Comparison of ENCODE assay signal across 29 cellular contexts in genomic region chrX:77426811-77427210, GRCh38. TPM values are rescaled to one million over a fixed set of nuclear protein-coding genes. Genes with fewer than 3 reads are reported as not detected.
DNase-seq lines count a peak whose midpoint lies in the region; ATAC-seq and TF ChIP-seq lines count a peak whose summit lies in the region.
"Had no signal": no experiment of that assay in that cellular context is flagged by ENCODE, and none has a peak within 500 bp of the region (broad histone marks: within the 10 kb centered on the region; RNA-seq: fewer than 3 reads in every experiment).

No MANE protein-coding gene starts in this region.

- POLR2A ChIA-PET in IMR-90 (lab: Charles Lee; ENCODE audit: unreplicated experiment): no interaction called here

- no peaks in the 10 kb centered on the region for H3K4me1 ChIP-seq in IMR-90 (ENCODE audit: control insufficient read depth, insufficient read depth, low read length)
- H3K4me1 ChIP-seq: heart right ventricle, right lobe of liver, tibial artery had no signal

- no peak overlapping the region for H2AK5ac ChIP-seq in IMR-90 (ENCODE audit: low read depth, low read length)

- no peak overlapping the region for H3K14ac ChIP-seq in IMR-90 (replicated peaks; ENCODE audit: low read depth, low read length)

- dilution Hi-C loops in IMR-90 (cut with HindIII; ENCODE audit: low sequenced_read_pairs, unreplicated experiment): no loop called here

- H2BK5ac ChIP-seq in IMR-90 (ENCODE audit: low read depth, low read length, poor library complexity, severe bottlenecking): no peak overlapping the region

- H3K79me1 ChIP-seq in IMR-90 (ENCODE audit: low read depth in 1 of 2, low read length in 2 of 2): no peaks in the 10 kb centered on the region

- no peaks in the 10 kb centered on the region for H3K9me1 ChIP-seq in IMR-90 (ENCODE audit: insufficient read depth, low read length)

- no peak overlapping the region for H3K4ac ChIP-seq in IMR-90 (ENCODE audit: low read depth, low read length)

- no CpG with 5 or more reads among the region's 2 CpGs for WGBS in IMR-90 (ENCODE audit: extremely low coverage in 2 of 2, insufficient read length in 1 of 2), 2 experiments

- H3K4me3 ChIP-seq in AG10803 (ENCODE audit: low read length) (no peak overlapping the region), IMR-90 (ENCODE audit: insufficient read depth, low read depth, low read length) (no peak overlapping the region), cardiac fibroblast (replicated peaks in 1 of 2; ENCODE audit: low read depth in 2 of 2, low read length in 2 of 2) (no peak overlapping the region)
- H3K4me3 ChIP-seq: heart right ventricle, mucosa of descending colon, right lobe of liver, tibial artery had no signal

- ATAC-seq in IMR-90 (ENCODE audit: low read depth) (no peak), GM18861 (IDR thresholded peaks at IDR 0.05; ENCODE audit: unreplicated experiment) (no peak), GM18517 (IDR thresholded peaks at IDR 0.05; ENCODE audit: unreplicated experiment) (no peak)
- ATAC-seq: activated naive CD4-positive, alpha-beta T cell treated with anti-CD3 and anti-CD28 coated beads, Interleukin-2, amount 50 U/mL, for 72 hours; effector memory CD8-positive, alpha-beta T cell; heart right ventricle; left lobe of liver; mucosa of descending colon; right lobe of liver; stimulated activated naive CD8-positive, alpha-beta T cell treated with anti-CD3 and anti-CD28 coated beads, Interleukin-15, amount 100 ng/mL, for 72 hours had no signal

- no peak overlapping the region for H2AK9ac ChIP-seq in IMR-90 (replicated peaks; ENCODE audit: low read depth, low read length, poor library complexity)

- H2AFZ ChIP-seq in IMR-90 (replicated peaks; ENCODE audit: low read length, poor library complexity): no peak overlapping the region

- TF ChIP-seq RAD21 in IMR-90 (IDR thresholded peaks at IDR 0.05; ENCODE audit: low read length): no peak

- H4K5ac ChIP-seq in IMR-90 (ENCODE audit: low read depth, low read length): no peak overlapping the region

- H2BK20ac ChIP-seq in IMR-90 (ENCODE audit: low read depth, low read length): no peak overlapping the region

- no peak overlapping the region for H3K9ac ChIP-seq in IMR-90 (ENCODE audit: low read depth, low read length)

- no peak overlapping the region for H2BK15ac ChIP-seq in IMR-90 (ENCODE audit: low read depth, low read length)

- no peak overlapping the region for H3K56ac ChIP-seq in IMR-90 (ENCODE audit: extremely low read depth, insufficient read depth, low read length)

- intact Hi-C loops in IMR-90 (cut with micrococcal nuclease): no loop called here

- H4K8ac ChIP-seq in IMR-90 (ENCODE audit: low read depth in 2 of 2, low read length in 2 of 2): no peak overlapping the region

- H3K18ac ChIP-seq in IMR-90 (ENCODE audit: low read depth, low read length): no peak overlapping the region

- DNase-seq in AG10803 (ENCODE audit: low read depth): peak; percentile 33
- DNase-seq in IMR-90: peak; percentile 5
- DNase-seq in cardiac fibroblast (ENCODE audit: low read depth in 2 of 2): peak; percentile 55 to 58
- peak; percentile 5 for DNase-seq in glomerular visceral epithelial cell (ENCODE audit: extremely low spot score)
- DNase-seq in midbrain (lab: John Stamatoyannopoulos, UW): no peak
- DNase-seq in stimulated activated CD4-positive, alpha-beta T cell treated with anti-CD3 and anti-CD28 coated beads, Interleukin-4, amount 100 ng/mL, for 1 hour: no peak
- DNase-seq: activated CD4-positive, alpha-beta T cell treated with anti-CD3 and anti-CD28 coated beads, Interleukin-2, amount 50 U/mL, for 1 hour; effector memory CD8-positive, alpha-beta T cell; heart right ventricle; mucosa of descending colon; NCI-H2029 treated with DMSO at 0.1 percent for 48 hours; NCI-H345; NCI-H774; posterior cingulate gyrus; right lobe of liver; SK-N-SH; stimulated activated CD4-positive, alpha-beta T cell treated with anti-CD3 and anti-CD28 coated beads, Interleukin-15, amount 100 ng/mL, for 24 hours; stimulated activated naive CD8-positive, alpha-beta T cell treated with anti-CD3 and anti-CD28 coated beads, Interleukin-15, amount 100 ng/mL, for 72 hours; T-helper 2 cell; tibial artery had no signal

- no peak for TF ChIP-seq POLR2A in IMR-90 (IDR thresholded peaks at IDR 0.05; ENCODE audit: low read depth, low read length)

- CTCF ChIA-PET in IMR-90 (lab: Yijun Ruan, JAX): no interaction called here

- no peak overlapping the region for H3K23ac ChIP-seq in IMR-90 (ENCODE audit: low read depth, low read length)

- BruUV-seq in IMR-90 (replicated peaks; lab: Mats Ljungman, UMichigan): no TSS peak

- in situ Hi-C loops in IMR-90 (cut with MboI; ENCODE audit: low sequenced_read_pairs): no loop called here

- H3K4me2 ChIP-seq in IMR-90 (ENCODE audit: low read depth, low read length): no peak overlapping the region
- H3K4me2 ChIP-seq: SK-N-SH had no signal

- H4K91ac ChIP-seq in IMR-90 (ENCODE audit: insufficient read depth, low read depth, low read length): no peak overlapping the region

- H3K36me3 ChIP-seq in IMR-90 (ENCODE audit: control insufficient read depth, insufficient read depth, low read length): no peaks in the 10 kb centered on the region
- H3K36me3 ChIP-seq: heart right ventricle, right lobe of liver, tibial artery had no signal

- no peak overlapping the region for H2BK120ac ChIP-seq in IMR-90 (ENCODE audit: low read depth, low read length)

- no peak for TF ChIP-seq CTCF in AG10803 (conservative IDR thresholded peaks at IDR 0.05; ENCODE audit: low read length)
- TF ChIP-seq CTCF in IMR-90 (conservative IDR thresholded peaks at IDR 0.05; ENCODE audit: low read depth, low read length): no peak
- no peak for TF ChIP-seq CTCF in cardiac fibroblast (IDR thresholded peaks at IDR 0.05; ENCODE audit: low read depth, low read length)

- H3K9me3 ChIP-seq in IMR-90 (ENCODE audit: control insufficient read depth, insufficient read depth, low read length): no peaks in the 10 kb centered on the region
- H3K9me3 ChIP-seq: heart right ventricle, mucosa of descending colon, right lobe of liver, SK-N-SH, tibial artery had no signal

- peaks cover 3% of the 10 kb centered on the region for H3K27me3 ChIP-seq in IMR-90 (ENCODE audit: control insufficient read depth, insufficient read depth, low read length)
- H3K27me3 ChIP-seq: right lobe of liver, tibial artery had no signal

- H3K27ac ChIP-seq in IMR-90 (ENCODE audit: insufficient read depth, low read length): no peak overlapping the region
- H3K27ac ChIP-seq: heart right ventricle, right lobe of liver, RWPE1, tibial artery, VCaP had no signal

- H4K20me1 ChIP-seq in IMR-90 (ENCODE audit: insufficient read depth, low read length): no peaks in the 10 kb centered on the region

TF ChIP-seq in IMR-90, 13 proteins besides CTCF, POLR2A, EP300 and RAD21:
- TF ChIP-seq MAFK (IDR thresholded peaks at IDR 0.05; ENCODE audit: low read depth, low read length) (no peak), BHLHE40 (IDR thresholded peaks at IDR 0.05; ENCODE audit: low read depth, low read length) (no peak), MAZ (IDR thresholded peaks at IDR 0.05; ENCODE audit: borderline replicate concordance, low read depth, low read length) (no peak), FOS (IDR thresholded peaks at IDR 0.05; ENCODE audit: low read depth, low read length) (no peak), USF2 (IDR thresholded peaks at IDR 0.05; ENCODE audit: low read depth, low read length) (no peak), ELK1 (IDR thresholded peaks at IDR 0.05; ENCODE audit: borderline replicate concordance, low read depth, low read length) (no peak), RFX5 (IDR thresholded peaks at IDR 0.05; ENCODE audit: low read depth, low read length) (no peak), SMC3 (IDR thresholded peaks at IDR 0.05; ENCODE audit: low read depth, low read length) (no peak), NFE2L2 (IDR thresholded peaks at IDR 0.05; ENCODE audit: low read depth, low read length) (no peak)

RNA-seq across cellular contexts. Expression of gene FGF16, which starts 20.4 kb away (rescaled TPM):
- not detected in 2 replicates for total RNA-seq in IMR-90 (2012; rRNA removed)
- polyA plus RNA-seq in IMR-90 (2012; rRNA removed): not detected in 2 replicates
- not detected in 2 replicates for polyA plus RNA-seq in IMR-90 (2012; cell fraction: cytosol; rRNA removed)
- not detected in 2 replicates for polyA plus RNA-seq in IMR-90 (2012; cell fraction: nucleus; rRNA removed; ENCODE audit: low replicate concordance)
- total RNA-seq: activated naive CD4-positive, alpha-beta T cell treated with anti-CD3 and anti-CD28 coated beads, Interleukin-2, amount 50 U/mL, for 72 hours; activated T-helper 1 cell treated with anti-CD3 and anti-CD28 coated beads, Interleukin-12 subunit alpha, Interleukin-12 subunit beta, Interleukin-2, Interleukin-4 antibody, amounts not matched to agents 30 ng/mL and 10 ng/mL and 1 ng/mL, durations not matched to agents 14 hours and 24 hours and 36 hours; left lobe of liver; right lobe of liver had no signal
- polyA plus RNA-seq: AG04450, neural cell, SK-N-SH had no signal

Comparison
In these comparisons a context has a peak if more than half of its experiments do, and no peak if none do; other contexts are left out.
1. DNase-seq: peak in AG10803 (single experiment), IMR-90 (single experiment), cardiac fibroblast (2 of 2) and glomerular visceral epithelial cell (single experiment); none in midbrain (single experiment) and stimulated activated CD4-positive, alpha-beta T cell treated with anti-CD3 and anti-CD28 coated beads, Interleukin-4, amount 100 ng/mL, for 1 hour (single experiment).